ENCODE assay signal across 13 cellular contexts in genomic region chr2:230328155-230328458, GRCh38. TPM values are rescaled to one million over a fixed set of nuclear protein-coding genes. Genes with fewer than 3 reads are reported as not detected.
DNase-seq lines count a peak whose midpoint lies in the region; ATAC-seq and TF ChIP-seq lines count a peak whose summit lies in the region.
"Had no signal": no experiment of that assay in that cellular context is flagged by ENCODE, and none has a peak within 500 bp of the region (broad histone marks: within the 10 kb centered on the region; RNA-seq: fewer than 3 reads in every experiment).

No MANE protein-coding gene starts in this region.

- no peak overlapping the region for H3K9ac ChIP-seq in H9 (ENCODE audit: extremely low read depth, insufficient read length, low read length)

- H3K23ac ChIP-seq in H9 (ENCODE audit: insufficient read length, low read depth, low read length), result no peak overlapping the region

- H3K4me3 Mint-ChIP-seq in CD4-positive, alpha-beta memory T cell, result peak overlapping the region; percentile 80 to 98 (median 94)
- peak overlapping the region; percentile 94 for H3K4me3 Mint-ChIP-seq in activated naive CD8-positive, alpha-beta T cell treated with anti-CD3 and anti-CD28 coated beads, Interleukin-2, amount 50 U/mL, for 24 hours
- H3K4me3 Mint-ChIP-seq in naive thymus-derived CD4-positive, alpha-beta T cell, result peak overlapping the region; percentile 81 to 100 (median 93)
- no peak overlapping the region for H3K4me3 Mint-ChIP-seq in H9
- H3K4me3 Mint-ChIP-seq: GM23338 had no signal

- H3K23me2 ChIP-seq in H9 (ENCODE audit: insufficient read length, low read depth, low read length, poor library complexity, severe bottlenecking), result no peaks in the 10 kb centered on the region

- H3K14ac ChIP-seq in H9 (ENCODE audit: insufficient read depth, low read length), result no peak overlapping the region

- no peak overlapping the region for H2BK5ac ChIP-seq in H9 (ENCODE audit: insufficient read length, low read length)

- no peak overlapping the region for H3K4me2 ChIP-seq in H9 (ENCODE audit: insufficient read depth, insufficient read length, low read length)
- H3K4me2 ChIP-seq: GM23338 had no signal

- H2BK120ac ChIP-seq in H9 (ENCODE audit: low read depth, low read length, poor library complexity, severe bottlenecking), result no peak overlapping the region

- no peaks in the 10 kb centered on the region for H3K27me3 ChIP-seq in CD4-positive, alpha-beta memory T cell (ENCODE audit: insufficient read depth, low read length)
- H3K27me3 ChIP-seq in naive thymus-derived CD4-positive, alpha-beta T cell (ENCODE audit: control insufficient read depth in 2 of 2, insufficient read depth in 2 of 2, low read length in 2 of 2), result no peaks in the 10 kb centered on the region
- no peaks in the 10 kb centered on the region for H3K27me3 ChIP-seq in H9 (ENCODE audit: insufficient read depth, low read length)

- H3K9me3 Mint-ChIP-seq in CD4-positive, alpha-beta memory T cell, result peaks cover 0 to 3% (median 0%) of the 10 kb centered on the region in 8 donors
- H3K9me3 Mint-ChIP-seq in activated naive CD8-positive, alpha-beta T cell treated with anti-CD3 and anti-CD28 coated beads, Interleukin-2, amount 50 U/mL, for 24 hours, result no peaks in the 10 kb centered on the region
- H3K9me3 Mint-ChIP-seq in naive thymus-derived CD4-positive, alpha-beta T cell, result no peaks in the 10 kb centered on the region
- peaks cover 4 to 8% of the 10 kb centered on the region in 2 experiments; a peak in 4 of 5 replicates for H3K9me3 Mint-ChIP-seq in H9

- POLR2A ChIA-PET in CD4-positive, alpha-beta memory T cell (lab: Charles Lee; ENCODE audit: partially characterized antibody), result interaction anchor here (0.8 to 4.2 kb wide), 17 partner anchors 8 to 275 kb away, joined by 3 to 50 read pairs (median 7); partner anchors contain the start of genes SP100, SP110 and SP140
- POLR2A ChIA-PET in naive thymus-derived CD4-positive, alpha-beta T cell (lab: Charles Lee), result interaction anchor here (0.9 to 5.3 kb wide), 11 partner anchors 8 to 407 kb away, joined by 3 to 52 read pairs (median 9); partner anchors contain the start of genes SP100, SP110 and TRIP12

- H3K9me3 ChIP-seq in CD4-positive, alpha-beta memory T cell (ENCODE audit: control insufficient read depth in 1 of 2, low read length in 2 of 2), result no peaks in the 10 kb centered on the region
- H3K9me3 ChIP-seq in naive thymus-derived CD4-positive, alpha-beta T cell (ENCODE audit: control insufficient read depth in 2 of 3, low read length in 3 of 3), result no peaks in the 10 kb centered on the region
- H3K9me3 ChIP-seq in H9 (ENCODE audit: control insufficient read depth, low read depth, low read length), result peaks cover 4% of the 10 kb centered on the region
- H3K9me3 ChIP-seq: thoracic aorta had no signal

- CTCF ChIA-PET in CD4-positive, alpha-beta memory T cell (lab: Charles Lee; ENCODE audit: partially characterized antibody), result interaction anchor here (1.9 kb wide), 1 partner anchor 125 kb away, joined by 6 read pairs; no protein-coding TSS in a partner anchor
- CTCF ChIA-PET in naive thymus-derived CD4-positive, alpha-beta T cell (lab: Charles Lee), result interaction anchor here (0.7 to 1.6 kb wide), 2 partner anchors 9 to 35 kb away, joined by 3 to 4 read pairs; no protein-coding TSS in a partner anchor

- H3K4me1 ChIP-seq in CD4-positive, alpha-beta memory T cell (ENCODE audit: insufficient read depth, low read length), result peaks cover 77% of the 10 kb centered on the region
- peaks cover 17 to 33% of the 10 kb centered on the region in 2 donors for H3K4me1 ChIP-seq in naive thymus-derived CD4-positive, alpha-beta T cell (ENCODE audit: control insufficient read depth in 2 of 2, insufficient read depth in 2 of 2, low read length in 2 of 2)
- no peaks in the 10 kb centered on the region for H3K4me1 ChIP-seq in H9 (ENCODE audit: insufficient read depth, low read length)

- intact Hi-C loops in CD4-positive, alpha-beta memory T cell (cut with micrococcal nuclease), result loop anchor here (10.0 kb wide), 1 partner anchor 403 kb away; the partner anchor contains the start of genes FBXO36 and TRIP12
- intact Hi-C loops in naive thymus-derived CD4-positive, alpha-beta T cell (cut with micrococcal nuclease), result loop anchor here (2.0 to 10.0 kb wide), 3 partner anchors 31 to 727 kb away; partner anchors contain the start of gene PSMD1 (in 1 of the 2)

- H3K79me1 ChIP-seq in H9 (ENCODE audit: insufficient read depth, low read depth, low read length, poor library complexity, severe bottlenecking), result no peaks in the 10 kb centered on the region

- H3K4me3 ChIP-seq in CD4-positive, alpha-beta memory T cell (ENCODE audit: low read length in 2 of 2), result peak overlapping the region; percentile 43 to 82
- H3K4me3 ChIP-seq in Jurkat, Clone E6-1 (ENCODE audit: low read length), result peak overlapping the region; percentile 61
- peak overlapping the region; percentile 86 for H3K4me3 ChIP-seq in naive thymus-derived CD4-positive, alpha-beta T cell (ENCODE audit: low read length)
- H3K4me3 ChIP-seq: GM23338 had no signal

- peak overlapping the region; percentile 84 for H3K27ac ChIP-seq in CD4-positive, alpha-beta memory T cell (ENCODE audit: low read depth, low read length)
- H3K27ac ChIP-seq in naive thymus-derived CD4-positive, alpha-beta T cell (ENCODE audit: low read depth, low read length), result peak overlapping the region; percentile 92
- no peak overlapping the region for H3K27ac ChIP-seq in H9 (ENCODE audit: insufficient read length, low read depth, low read length)

- H3T11ph ChIP-seq in H9 (ENCODE audit: low read length), result no peak overlapping the region

- H2BK20ac ChIP-seq in H9 (ENCODE audit: low read depth, low read length, poor library complexity, severe bottlenecking), result no peak overlapping the region

- peaks cover 51 to 92% (median 74%) of the 10 kb centered on the region in 4 donors for H3K4me1 Mint-ChIP-seq in CD4-positive, alpha-beta memory T cell
- peaks cover 67% of the 10 kb centered on the region for H3K4me1 Mint-ChIP-seq in activated naive CD8-positive, alpha-beta T cell treated with anti-CD3 and anti-CD28 coated beads, Interleukin-2, amount 50 U/mL, for 24 hours
- H3K4me1 Mint-ChIP-seq in naive thymus-derived CD4-positive, alpha-beta T cell, result peaks cover 61 to 88% (median 86%) of the 10 kb centered on the region in 7 donors
- H3K4me1 Mint-ChIP-seq in H9, result peaks cover 5% of the 10 kb centered on the region in 2 experiments; a peak in 2 of 4 replicates

- H2BK12ac ChIP-seq in H9 (ENCODE audit: insufficient read length, low read depth, low read length), result no peak overlapping the region

- no peak overlapping the region for H2BK15ac ChIP-seq in H9 (ENCODE audit: low read depth, low read length)

- no peaks in the 10 kb centered on the region for H4K20me1 ChIP-seq in H9 (ENCODE audit: control insufficient read depth, insufficient read depth, insufficient read length)

- no CpG with 5 or more reads among the region's 8 CpGs for WGBS in H9 (ENCODE audit: extremely low coverage, insufficient read length, low lambda C conversion rate)

- no peak for ATAC-seq in activated naive CD8-positive, alpha-beta T cell treated with anti-CD3 and anti-CD28 coated beads, Interleukin-2, amount 50 U/mL, for 24 hours
- no peak for ATAC-seq in naive thymus-derived CD4-positive, alpha-beta T cell
- ATAC-seq: GM23338 had no signal

- peaks cover 36 to 43% of the 10 kb centered on the region in 2 donors for H3K36me3 Mint-ChIP-seq in CD4-positive, alpha-beta memory T cell
- H3K36me3 Mint-ChIP-seq in activated naive CD8-positive, alpha-beta T cell treated with anti-CD3 and anti-CD28 coated beads, Interleukin-2, amount 50 U/mL, for 24 hours (ENCODE audit: low read depth), result peaks cover 23% of the 10 kb centered on the region
- H3K36me3 Mint-ChIP-seq in naive thymus-derived CD4-positive, alpha-beta T cell, result peaks cover 17 to 60% (median 41%) of the 10 kb centered on the region in 5 donors
- peaks cover 3 to 5% (median 3%) of the 10 kb centered on the region in 3 experiments; a peak in 2 of 7 replicates for H3K36me3 Mint-ChIP-seq in H9 (ENCODE audit: insufficient read depth in 1 of 3, low read depth in 3 of 3)

- H3K27ac Mint-ChIP-seq in CD4-positive, alpha-beta memory T cell, result peak overlapping the region; percentile 63 to 98 (median 91)
- H3K27ac Mint-ChIP-seq in activated naive CD8-positive, alpha-beta T cell treated with anti-CD3 and anti-CD28 coated beads, Interleukin-2, amount 50 U/mL, for 24 hours, result peak overlapping the region; percentile 69
- peak overlapping the region; percentile 15 to 99 (median 85) for H3K27ac Mint-ChIP-seq in naive thymus-derived CD4-positive, alpha-beta T cell
- H3K27ac Mint-ChIP-seq in H9, result no peak overlapping the region
- H3K27ac Mint-ChIP-seq: GM23338 had no signal

- H3K79me2 ChIP-seq in H9 (ENCODE audit: insufficient read depth, low read length), result no peaks in the 10 kb centered on the region

- H3K4ac ChIP-seq in H9 (ENCODE audit: low read depth, low read length), result no peak overlapping the region

- H3K56ac ChIP-seq in H9 (ENCODE audit: insufficient read length, low read depth, low read length), result no peak overlapping the region

- H2AK5ac ChIP-seq in H9 (ENCODE audit: insufficient read length, low read length), result no peak overlapping the region

- no peak overlapping the region for H4K8ac ChIP-seq in H9 (replicated peaks; ENCODE audit: insufficient read length, low read depth, low read length)

- no peak overlapping the region for H4K5ac ChIP-seq in H9 (ENCODE audit: insufficient read length, low read depth, low read length)

- H3K36me3 ChIP-seq in CD4-positive, alpha-beta memory T cell (ENCODE audit: insufficient read depth, low read length), result no peaks in the 10 kb centered on the region
- H3K36me3 ChIP-seq in naive thymus-derived CD4-positive, alpha-beta T cell (ENCODE audit: control insufficient read depth in 2 of 3, insufficient read depth in 3 of 3, low read length in 3 of 3), result peaks cover 0 to 9% (median 0%) of the 10 kb centered on the region in 3 experiments
- H3K36me3 ChIP-seq: thoracic aorta had no signal

- no peak overlapping the region for H2AFZ ChIP-seq in H9 (ENCODE audit: low read length)

- H3K18ac ChIP-seq in H9 (ENCODE audit: insufficient read length, low read depth, low read length), result no peak overlapping the region

- H4K91ac ChIP-seq in H9 (ENCODE audit: insufficient read length, low read depth, low read length), result no peak overlapping the region

- H3K27me3 Mint-ChIP-seq in CD4-positive, alpha-beta memory T cell, result no peaks in the 10 kb centered on the region
- H3K27me3 Mint-ChIP-seq in activated naive CD8-positive, alpha-beta T cell treated with anti-CD3 and anti-CD28 coated beads, Interleukin-2, amount 50 U/mL, for 24 hours, result no peaks in the 10 kb centered on the region
- H3K27me3 Mint-ChIP-seq in naive thymus-derived CD4-positive, alpha-beta T cell, result no peaks in the 10 kb centered on the region
- no peaks in the 10 kb centered on the region for H3K27me3 Mint-ChIP-seq in H9 (ENCODE audit: low read depth)

- no peak for DNase-seq in CD4-positive, alpha-beta memory T cell
- no peak for DNase-seq in Jurkat, Clone E6-1 (ENCODE audit: low read depth, low spot score)
- DNase-seq in activated naive CD8-positive, alpha-beta T cell treated with anti-CD3 and anti-CD28 coated beads, Interleukin-2, amount 50 U/mL, for 24 hours, result no peak
- DNase-seq in naive thymus-derived CD4-positive, alpha-beta T cell, result no peak
- DNase-seq in H4 (ENCODE audit: low spot score), result no peak
- no peak for DNase-seq in H9
- no peak for DNase-seq in NCI-H2227 treated with DMSO at 0.1 percent for 48 hours (lab: John Stamatoyannopoulos, UW)
- no peak for DNase-seq in SIG-M5 (lab: John Stamatoyannopoulos, UW)
- DNase-seq: effector CD8-positive, alpha-beta T cell; NCI-H748 treated with DMSO at 0.1 percent for 48 hours; stimulated activated CD4-positive, alpha-beta T cell treated with anti-CD3 and anti-CD28 coated beads, Interleukin-2, amount 100 ng/mL, for 48 hours had no signal

- no peak for TF ChIP-seq CTCF in H9 (conservative IDR thresholded peaks at IDR 0.05)

RNA-seq across cellular contexts. Expression of gene SP140L, which starts 1.1 kb away (rescaled TPM):
- total RNA-seq in CD4-positive, alpha-beta memory T cell, result 100 to 1,000 TPM in 1 of 2 experiments, 10 to 100 TPM in 1; 98.6 to 102 TPM
- polyA plus RNA-seq in CD4-positive, alpha-beta memory T cell, result 10 to 100 TPM; 24.1 to 37.2 TPM
- polyA plus RNA-seq in Jurkat, Clone E6-1 (2012; ENCODE audit: insufficient read depth, insufficient read length), result 23.8 TPM
- 100 to 1,000 TPM in 2 of 5 experiments, 10 to 100 TPM in 3; 62.8 to 121 (median 89.5) TPM for total RNA-seq in naive thymus-derived CD4-positive, alpha-beta T cell
- polyA plus RNA-seq in naive thymus-derived CD4-positive, alpha-beta T cell, result 10 to 100 TPM; 34.1 to 42.4 TPM
- 4.7 and 7.2 TPM in 2 replicates for total RNA-seq in H4 (2014; rRNA removed; shearing (Covaris generic))
- 1.3 and 1.9 TPM in 2 replicates for total RNA-seq in H9 (2021)

Comparison
In these comparisons a context has a peak if more than half of its experiments do, and no peak if none do; other contexts are left out.
1. H3K27ac Mint-ChIP-seq: peak in CD4-positive, alpha-beta memory T cell (7 of 7), activated naive CD8-positive, alpha-beta T cell treated with anti-CD3 and anti-CD28 coated beads, Interleukin-2, amount 50 U/mL, for 24 hours (single experiment) and naive thymus-derived CD4-positive, alpha-beta T cell (9 of 9); none in H9 (0 of 3).
2. H3K4me3 Mint-ChIP-seq: peak in CD4-positive, alpha-beta memory T cell (8 of 8), activated naive CD8-positive, alpha-beta T cell treated with anti-CD3 and anti-CD28 coated beads, Interleukin-2, amount 50 U/mL, for 24 hours (single experiment) and naive thymus-derived CD4-positive, alpha-beta T cell (10 of 10); none in H9 (0 of 2).
3. Peak in every context shown above with its lines, with median percentiles within 50 percentile points of each other: H3K4me3 ChIP-seq.